10 cellular contexts compared by ENCODE assay signal in the genomic region with DNA sequence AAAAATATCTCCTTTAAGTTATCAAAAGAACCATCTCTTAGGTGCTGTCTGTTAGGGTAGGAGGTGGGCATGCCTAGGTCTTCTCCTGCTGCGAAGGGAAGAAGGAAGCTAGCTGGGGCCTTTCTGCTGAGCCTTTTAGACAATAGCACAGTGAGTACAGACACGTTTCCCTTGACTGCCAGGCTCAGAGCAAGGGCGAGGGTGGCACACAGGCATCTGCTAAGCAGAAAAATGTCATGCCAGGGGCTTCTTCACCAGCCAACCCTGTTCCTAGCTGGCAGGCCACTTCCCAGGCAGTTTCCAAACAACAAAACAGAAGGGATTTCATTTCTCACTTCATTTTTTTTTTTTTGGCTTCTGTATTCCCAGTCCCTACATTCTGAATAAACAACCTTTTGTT.
DNase-seq lines count a peak whose midpoint lies in the region; ATAC-seq and TF ChIP-seq lines count a peak whose summit lies in the region.
"Had no signal": no experiment of that assay in that cellular context is flagged by ENCODE, and none has a peak within 500 bp of the region (broad histone marks: within the 10 kb centered on the region; RNA-seq: fewer than 3 reads in every experiment).

No MANE protein-coding gene starts in this region.

- H3K27me3 Mint-ChIP-seq in activated naive CD8-positive, alpha-beta T cell treated with anti-CD3 and anti-CD28 coated beads for 36 hours, result peaks cover 41% of the 10 kb centered on the region

- intact Hi-C loops in heart right ventricle (cut with DNase I), result loop anchor here in 1 of 10 donors (5.0 kb wide), 1 partner anchor 314 kb away; no protein-coding TSS in a partner anchor
- intact Hi-C loops in Right ventricle myocardium superior (cut with DNase I), result no loop called here
- intact Hi-C loops in esophagus muscularis mucosa (cut with DNase I), result no loop called here
- intact Hi-C loops in aorta (cut with DNase I), result loop anchor here (5.0 kb wide), 2 partner anchors 41 to 51 kb away; no protein-coding TSS in a partner anchor

- no peak overlapping the region for H3K4me3 Mint-ChIP-seq in activated naive CD8-positive, alpha-beta T cell treated with anti-CD3 and anti-CD28 coated beads for 36 hours

- no peak for DNase-seq in heart right ventricle
- no peak for DNase-seq in Right ventricle myocardium superior
- no peak for DNase-seq in esophagus muscularis mucosa (ENCODE audit: extremely low spot score)
- no peak for DNase-seq in neuronal stem cell (ENCODE audit: low spot score)
- no peak for DNase-seq in aorta
- DNase-seq in activated naive CD8-positive, alpha-beta T cell treated with anti-CD3 and anti-CD28 coated beads for 36 hours, result no peak
- DNase-seq in NK-92 (lab: John Stamatoyannopoulos, UW; ENCODE audit: unreplicated experiment), result no peak
- DNase-seq: NCI-H2171 treated with DMSO at 0.1 percent for 48 hours, WERI-Rb-1 had no signal

- TF ChIP-seq EP300 in esophagus muscularis mucosa (IDR thresholded peaks at IDR 0.05), result no peak

- TF ChIP-seq CTCF in heart right ventricle (IDR thresholded peaks at IDR 0.05) (no peak), esophagus muscularis mucosa (IDR thresholded peaks at IDR 0.05) (no peak)

- H3K27me3 ChIP-seq in heart right ventricle (no peaks in the 10 kb centered on the region), esophagus muscularis mucosa (no peaks in the 10 kb centered on the region), neuronal stem cell (ENCODE audit: control insufficient read depth in 3 of 3, insufficient read depth in 3 of 3, low read depth in 1 of 3, low read length in 3 of 3) (peaks cover 0 to 8% (median 0%) of the 10 kb centered on the region in 3 experiments), aorta (ENCODE audit: control insufficient read depth in 1 of 2, insufficient read depth in 2 of 2, low read length in 1 of 2) (no peaks in the 10 kb centered on the region)

- H3K27ac Mint-ChIP-seq in activated naive CD8-positive, alpha-beta T cell treated with anti-CD3 and anti-CD28 coated beads for 36 hours, result no peak overlapping the region

- H2AK5ac ChIP-seq in neuronal stem cell (ENCODE audit: low read depth, low read length), result no peak overlapping the region

- H2BK5ac ChIP-seq in neuronal stem cell (ENCODE audit: low read length), result no peak overlapping the region

- H2BK12ac ChIP-seq in neuronal stem cell (ENCODE audit: low read length), result peak overlapping the region; percentile 27

- no peak overlapping the region for H3K4me2 ChIP-seq in neuronal stem cell (ENCODE audit: insufficient read depth, low read length, poor library complexity, severe bottlenecking)

- H3K4me1 ChIP-seq in heart right ventricle (peaks cover 0 to 37% (median 22%) of the 10 kb centered on the region in 9 donors), esophagus muscularis mucosa (peaks cover 15 to 42% (median 38%) of the 10 kb centered on the region in 4 donors), neuronal stem cell (ENCODE audit: control insufficient read depth in 2 of 2, insufficient read depth in 1 of 2, low read depth in 1 of 2, low read length in 2 of 2) (peaks cover 7 to 16% of the 10 kb centered on the region in 2 donors), aorta (ENCODE audit: control insufficient read depth in 1 of 2, insufficient read depth in 2 of 2, low read length in 2 of 2) (peaks cover 0 to 8% of the 10 kb centered on the region in 2 donors)

- H2BK120ac ChIP-seq in neuronal stem cell (ENCODE audit: low read depth, low read length), result no peak overlapping the region

- H3K36me3 Mint-ChIP-seq in activated naive CD8-positive, alpha-beta T cell treated with anti-CD3 and anti-CD28 coated beads for 36 hours, result no peaks in the 10 kb centered on the region

- no peaks in the 10 kb centered on the region for H3K9me3 ChIP-seq in heart right ventricle
- H3K9me3 ChIP-seq in esophagus muscularis mucosa, result no peaks in the 10 kb centered on the region
- H3K9me3 ChIP-seq in neuronal stem cell (replicated peaks in 1 of 2; ENCODE audit: control insufficient read depth in 2 of 2, insufficient read depth in 1 of 2, low read depth in 1 of 2, low read length in 2 of 2), result no peaks in the 10 kb centered on the region
- H3K9me3 ChIP-seq in aorta (ENCODE audit: control insufficient read depth, low read length), result no peaks in the 10 kb centered on the region

- H3K9me3 Mint-ChIP-seq in activated naive CD8-positive, alpha-beta T cell treated with anti-CD3 and anti-CD28 coated beads for 36 hours, result no peaks in the 10 kb centered on the region

- peak overlapping the region; percentile 70 for H2AFZ ChIP-seq in neuronal stem cell (ENCODE audit: low read length)

- H4K91ac ChIP-seq in neuronal stem cell (ENCODE audit: low read depth, low read length, poor library complexity), result no peak overlapping the region

- peaks cover 9% of the 10 kb centered on the region for H3K4me1 Mint-ChIP-seq in activated naive CD8-positive, alpha-beta T cell treated with anti-CD3 and anti-CD28 coated beads for 36 hours

- H3K18ac ChIP-seq in neuronal stem cell (ENCODE audit: low read length), result peak overlapping the region; percentile 81

- ATAC-seq in heart right ventricle (peak in 1 of 8 donors; percentile 43), Right ventricle myocardium superior (ENCODE audit: poor library complexity) (no peak), aorta (ENCODE audit: low FRiP score) (peak; percentile 31), GM19452 (IDR thresholded peaks at IDR 0.05; ENCODE audit: unreplicated experiment) (no peak)

- no peak overlapping the region for H3K9ac ChIP-seq in neuronal stem cell (ENCODE audit: low read depth, low read length, poor library complexity)

- no peak overlapping the region for H4K8ac ChIP-seq in neuronal stem cell (ENCODE audit: low read depth, low read length)

- H3K27ac ChIP-seq in heart right ventricle, result peak overlapping the region; percentile 29 to 88 (median 70)
- peak overlapping the region; percentile 71 to 82 (median 79) for H3K27ac ChIP-seq in esophagus muscularis mucosa (replicated peaks in 1 of 4)
- H3K27ac ChIP-seq in neuronal stem cell (replicated peaks; ENCODE audit: low read length), result peak overlapping the region; percentile 61
- peak overlapping the region; percentile 71 to 98 for H3K27ac ChIP-seq in aorta (ENCODE audit: low read depth in 1 of 2, low read length in 2 of 2)
- H3K27ac ChIP-seq: WERI-Rb-1 had no signal

- H3K4me3 ChIP-seq in heart right ventricle (peak overlapping the region in 7 of 10 donors; percentile 19 to 50 (median 41)), esophagus muscularis mucosa (peak overlapping the region; percentile 36 to 54 (median 49)), neuronal stem cell (ENCODE audit: low read length in 2 of 2) (no peak overlapping the region), aorta (ENCODE audit: low read length in 2 of 2) (peak overlapping the region; percentile 2 to 63)

- H3K4ac ChIP-seq in neuronal stem cell (ENCODE audit: low read length), result no peak overlapping the region

- H3K36me3 ChIP-seq in heart right ventricle, result no peaks in the 10 kb centered on the region
- no peaks in the 10 kb centered on the region for H3K36me3 ChIP-seq in esophagus muscularis mucosa
- H3K36me3 ChIP-seq in neuronal stem cell (replicated peaks in 1 of 2; ENCODE audit: control insufficient read depth in 2 of 2, insufficient read depth in 2 of 2, low read length in 2 of 2), result no peaks in the 10 kb centered on the region
- H3K36me3 ChIP-seq in aorta (ENCODE audit: control insufficient read depth in 1 of 2, insufficient read depth in 2 of 2, low read length in 1 of 2), result no peaks in the 10 kb centered on the region
- H3K36me3 ChIP-seq: WERI-Rb-1 had no signal

- peak overlapping the region; percentile 77 for H2BK15ac ChIP-seq in neuronal stem cell (ENCODE audit: low read length)

- H3K14ac ChIP-seq in neuronal stem cell (ENCODE audit: low read length), result no peak overlapping the region

- no peak overlapping the region for H3K23ac ChIP-seq in neuronal stem cell (ENCODE audit: low read depth, low read length, poor library complexity)

- H3K79me1 ChIP-seq in neuronal stem cell (ENCODE audit: low read depth, low read length), result no peaks in the 10 kb centered on the region

- WGBS in heart right ventricle, 2 donors, result 35 to 65% methylated on average over 3 of the region's 3 CpGs
- 28% methylated on average over 3 of the region's 3 CpGs for WGBS in esophagus muscularis mucosa
- no CpG with 5 or more reads among the region's 3 CpGs for WGBS in neuronal stem cell (ENCODE audit: extremely low coverage in 2 of 2, insufficient read length in 2 of 2, insufficient replicate concordance in 1 of 2), 2 donors
- 6% methylated on average over 3 of the region's 3 CpGs for WGBS in aorta, 2 donors

- no peak for TF ChIP-seq POLR2A in esophagus muscularis mucosa (IDR thresholded peaks at IDR 0.05; ENCODE audit: low read depth)

Comparison
In these comparisons a context has a peak if more than half of its experiments do, and no peak if none do; other contexts are left out.
1. H3K4me3 ChIP-seq: peak in heart right ventricle (7 of 10), esophagus muscularis mucosa (4 of 4) and aorta (2 of 2); none in neuronal stem cell (0 of 2).
2. intact Hi-C loops: an anchor here in aorta (5.0 kb wide); none called in Right ventricle myocardium superior and esophagus muscularis mucosa.
3. Peak in every context shown above with its lines, with median percentiles within 50 percentile points of each other: H3K27ac ChIP-seq.